In the genomic region with DNA sequence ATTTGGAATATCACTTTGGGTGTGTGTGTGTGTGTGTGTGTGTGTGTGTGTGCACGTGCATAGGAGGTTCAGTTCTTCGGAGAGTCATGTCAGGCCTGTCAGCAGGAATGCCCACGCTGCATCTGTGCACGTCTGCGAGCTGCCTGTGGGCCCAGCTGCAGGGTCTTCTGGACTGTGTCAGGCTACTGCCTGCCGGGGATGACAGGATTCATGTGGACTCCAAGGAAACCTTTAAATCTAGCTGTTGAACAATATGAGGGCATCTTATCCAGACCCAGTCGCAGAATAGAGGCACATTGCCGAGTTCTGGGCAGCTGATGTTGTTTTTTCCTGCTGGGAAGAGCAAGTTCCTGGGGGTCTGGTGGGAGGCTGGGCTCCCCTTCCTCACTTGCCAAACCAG, we compare ENCODE assay signal across 18 cellular contexts. TPM values are rescaled to one million over a fixed set of nuclear protein-coding genes. Genes with fewer than 3 reads are reported as not detected.
DNase-seq lines count a peak whose midpoint lies in the region; TF ChIP-seq lines count a peak whose summit lies in the region.
"Had no signal": no experiment of that assay in that cellular context is flagged by ENCODE, and none has a peak within 500 bp of the region (broad histone marks: within the 10 kb centered on the region; RNA-seq: fewer than 3 reads in every experiment).

No MANE protein-coding gene starts in this region.

- H3K9me2 ChIP-seq in MM.1S (replicated peaks; ENCODE audit: insufficient read depth, low read length) = no peaks in the 10 kb centered on the region

- H3K36me3 ChIP-seq in SJCRH30 (peaks cover 8% of the 10 kb centered on the region; the same call in 1 of the 2 replicates), MM.1S (replicated peaks; ENCODE audit: insufficient read depth, low read length) (no peaks in the 10 kb centered on the region)

- no peak overlapping the region for H3K4me3 ChIP-seq in SJCRH30
- no peak overlapping the region for H3K4me3 ChIP-seq in fibroblast of villous mesenchyme (ENCODE audit: low read depth, low read length)
- H3K4me3 ChIP-seq in MM.1S (ENCODE audit: low read length) = no peak overlapping the region
- H3K4me3 ChIP-seq: gastroesophageal sphincter, thoracic aorta had no signal

- H3K9me3 ChIP-seq in SJCRH30 (replicated peaks) = no peaks in the 10 kb centered on the region
- no peaks in the 10 kb centered on the region for H3K9me3 ChIP-seq in MM.1S (replicated peaks; ENCODE audit: insufficient read depth, low read length)

- H3F3A ChIP-seq in MM.1S (ENCODE audit: insufficient read depth, low read length) = no peaks in the 10 kb centered on the region

- no peaks in the 10 kb centered on the region for H3K79me2 ChIP-seq in MM.1S (ENCODE audit: low read length)

- H3K27ac ChIP-seq in SJCRH30 (peak overlapping the region; percentile 94), MM.1S (ENCODE audit: low read length) (no peak overlapping the region)
- H3K27ac ChIP-seq: thoracic aorta had no signal

- H3K4me2 ChIP-seq in MM.1S (ENCODE audit: low read depth, low read length) = no peak overlapping the region

- H3K27me3 ChIP-seq in SJCRH30 (no peaks in the 10 kb centered on the region), MM.1S (replicated peaks; ENCODE audit: insufficient read depth, low read length) (no peaks in the 10 kb centered on the region)
- H3K27me3 ChIP-seq: gastroesophageal sphincter had no signal

- H2AFZ ChIP-seq in MM.1S (ENCODE audit: low read length) = no peak overlapping the region

- no peaks in the 10 kb centered on the region for H4K20me1 ChIP-seq in MM.1S (ENCODE audit: insufficient read depth, low read length)

- peak in 1 of 2 experiments; percentile 5 for DNase-seq in SJCRH30
- DNase-seq in fibroblast of villous mesenchyme (ENCODE audit: low read depth) = peak; percentile 31
- peak; percentile 50 for DNase-seq in left kidney (ENCODE audit: low read depth, low spot score)
- peak; percentile 14 for DNase-seq in retina
- DNase-seq in T-helper 9 cell = no peak
- no peak for DNase-seq in NCI-H1105 treated with DMSO at 0.1 percent for 48 hours (lab: John Stamatoyannopoulos, UW)
- DNase-seq in NCI-H1105 (lab: John Stamatoyannopoulos, UW) = no peak
- DNase-seq in MM.1S = no peak
- DNase-seq: activated CD4-positive, CD25-positive, alpha-beta regulatory T cell treated with anti-CD3 and anti-CD28 coated beads, Interleukin-2, amount 50 U/mL, for 72 hours; activated naive CD4-positive, alpha-beta T cell treated with anti-CD3 and anti-CD28 coated beads, Interleukin-2, amount 50 U/mL, for 16 hours; cortex of kidney; DMS 273 treated with DMSO at 0.1 percent for 48 hours; GF-D8; NCI-H2081 treated with DMSO at 0.1 percent for 48 hours; NCI-H526 treated with DMSO at 0.1 percent for 48 hours had no signal

- no peak overlapping the region for H3K9ac ChIP-seq in MM.1S (ENCODE audit: low read length)

- H3K4me1 ChIP-seq in SJCRH30 (peaks cover 30% of the 10 kb centered on the region), MM.1S (ENCODE audit: low read length) (no peaks in the 10 kb centered on the region)
- H3K4me1 ChIP-seq: gastroesophageal sphincter had no signal

- TF ChIP-seq CTCF in fibroblast of villous mesenchyme (IDR thresholded peaks at IDR 0.05; ENCODE audit: insufficient read depth, low read depth, low read length) = no peak
- TF ChIP-seq CTCF in MM.1S (IDR thresholded peaks at IDR 0.05; ENCODE audit: low read length) = no peak

RNA-seq across cellular contexts. Expression of gene AQP1, which starts 19.0 kb away (rescaled TPM):
- 29.4 and 31.4 TPM in 2 replicates for total RNA-seq in SJCRH30 (2014; rRNA removed; shearing (Covaris generic))
- 11.9 and 25.0 TPM in 2 replicates for total RNA-seq in fibroblast of villous mesenchyme
- total RNA-seq: OCI-LY7 had no signal

RNA-seq across cellular contexts. Expression of gene GHRHR, which starts 33.1 kb away (rescaled TPM):
- not detected in 2 replicates for total RNA-seq in SJCRH30 (2014; rRNA removed; shearing (Covaris generic))
- not detected in 2 replicates for total RNA-seq in fibroblast of villous mesenchyme
- total RNA-seq: gastroesophageal sphincter, OCI-LY7, thoracic aorta had no signal

Comparison
In these comparisons a context has a peak if more than half of its experiments do, and no peak if none do; other contexts are left out.
1. DNase-seq: peak in fibroblast of villous mesenchyme (single experiment), left kidney (single experiment) and retina (single experiment); none in T-helper 9 cell (single experiment), NCI-H1105 treated with DMSO at 0.1 percent for 48 hours (single experiment), NCI-H1105 (single experiment) and MM.1S (single experiment).